Comparison of ENCODE assay signal across 8 cellular contexts in genomic region chr2:39728941-39729351, GRCh38. TPM values are rescaled to one million over a fixed set of nuclear protein-coding genes. Genes with fewer than 3 reads are reported as not detected.
DNase-seq lines count a peak whose midpoint lies in the region; ATAC-seq and TF ChIP-seq lines count a peak whose summit lies in the region.

No MANE protein-coding gene starts in this region.

- H3K36me3 ChIP-seq in Karpas-422 (ENCODE audit: insufficient read depth, low read length) (no peaks in the 10 kb centered on the region), heart right ventricle (peaks cover 0 to 11% (median 0%) of the 10 kb centered on the region in 9 donors)

- TF ChIP-seq CTCF in WI38 (IDR thresholded peaks at IDR 0.05; ENCODE audit: low read depth, low read length): peak; percentile 75
- TF ChIP-seq CTCF in heart right ventricle (IDR thresholded peaks at IDR 0.05): peak in 8 of 9 donors; percentile 29 to 72 (median 66)

- DNase-seq in COLO829 (ENCODE audit: low spot score) (peak; percentile 48), Karpas-422 (peak; percentile 85), heart right ventricle (peak in 1 of 2 donors; percentile 23), middle frontal gyrus (ENCODE audit: extremely low spot score, low spot score) (no peak)
- DNase-seq in stimulated activated CD4-positive, alpha-beta T cell treated with anti-CD3 and anti-CD28 coated beads, Interleukin-2, amount 100 ng/mL, for 48 hours: peak; percentile 6 to 7

- no peaks in the 10 kb centered on the region for H3K9me2 ChIP-seq in Karpas-422 (replicated peaks; ENCODE audit: insufficient read depth, low read length)

- no peaks in the 10 kb centered on the region for H4K20me1 ChIP-seq in Karpas-422 (ENCODE audit: insufficient read depth, low read depth, low read length)

- H3K27ac ChIP-seq in Karpas-422 (ENCODE audit: low read length) (no peak overlapping the region), heart right ventricle (no peak overlapping the region)

- H3K4me2 ChIP-seq in Karpas-422 (ENCODE audit: low read depth, low read length, poor library complexity, severe bottlenecking): no peak overlapping the region

- no peaks in the 10 kb centered on the region for H3K79me2 ChIP-seq in Karpas-422 (ENCODE audit: low read length)

- no peaks in the 10 kb centered on the region for H3K27me3 ChIP-seq in Karpas-422 (ENCODE audit: low read length)
- no peaks in the 10 kb centered on the region for H3K27me3 ChIP-seq in heart right ventricle

- ATAC-seq in GM19372 (IDR thresholded peaks at IDR 0.05; ENCODE audit: low read depth, unreplicated experiment): peak; percentile 45
- peak in 5 of 8 donors; percentile 43 to 56 (median 46) for ATAC-seq in heart right ventricle
- ATAC-seq in HG03469 (IDR thresholded peaks at IDR 0.05; ENCODE audit: unreplicated experiment): no peak

- H3K4me3 ChIP-seq in Karpas-422 (ENCODE audit: low read length) (no peak overlapping the region), WI38 (ENCODE audit: low read depth, low read length) (no peak overlapping the region), heart right ventricle (no peak overlapping the region)

- intact Hi-C loops in heart right ventricle (cut with DNase I): loop anchor here in 4 of 10 donors (5.0 to 10.0 kb wide), 4 partner anchors 212 to 604 kb away; partner anchors contain the start of gene SOS1 (in 1 of the 4)

- H3K4me1 ChIP-seq in Karpas-422 (ENCODE audit: low read length) (no peaks in the 10 kb centered on the region), heart right ventricle (peaks cover 0 to 19% (median 0%) of the 10 kb centered on the region in 9 donors)

- H3K9me3 ChIP-seq in Karpas-422 (ENCODE audit: low read length) (no peaks in the 10 kb centered on the region), heart right ventricle (no peaks in the 10 kb centered on the region)

- H3K9ac ChIP-seq in Karpas-422 (ENCODE audit: low read length): no peak overlapping the region

- WGBS in heart right ventricle, 2 donors: 65 to 66% methylated on average over 5 of the region's 5 CpGs

- H2AFZ ChIP-seq in Karpas-422 (ENCODE audit: low read length): no peak overlapping the region

RNA-seq across cellular contexts. Expression of gene THUMPD2, which starts 50.1 kb away (rescaled TPM):
- 16.5 and 19.7 TPM in 2 replicates for total RNA-seq in Karpas-422 (2014; rRNA removed; shearing (Covaris generic); ENCODE audit: low replicate concordance)
- total RNA-seq in heart right ventricle: 1 to 10 TPM; 4.3 to 7.8 (median 5.7) TPM
- polyA plus RNA-seq in heart right ventricle: 10 to 100 TPM in 1 of 2 donors, 1 to 10 TPM in 1; 5.1 to 10.4 TPM
